2 cellular contexts compared by ENCODE assay signal in genomic region chr22:31911565-31912401, GRCh38.
TF ChIP-seq lines count a peak whose summit lies in the region.

No MANE protein-coding gene starts in this region.

TF ChIP-seq in IMR-90, 13 proteins besides CTCF, POLR2A, EP300 and RAD21:
- no peak for TF ChIP-seq CHD1 (IDR thresholded peaks at IDR 0.05; ENCODE audit: low read depth, low read length)
- TF ChIP-seq ELK1 (IDR thresholded peaks at IDR 0.05; ENCODE audit: borderline replicate concordance, low read depth, low read length) = no peak
- no peak for TF ChIP-seq MXI1 (IDR thresholded peaks at IDR 0.05; ENCODE audit: borderline replicate concordance, low read depth, low read length)
- no peak for TF ChIP-seq RCOR1 (IDR thresholded peaks at IDR 0.05; ENCODE audit: insufficient replicate concordance, low read length)
- no peak for TF ChIP-seq MAZ (IDR thresholded peaks at IDR 0.05; ENCODE audit: borderline replicate concordance, low read depth, low read length)
- no peak for TF ChIP-seq NFE2L2 (IDR thresholded peaks at IDR 0.05; ENCODE audit: low read depth, low read length)
- no peak for TF ChIP-seq RFX5 (IDR thresholded peaks at IDR 0.05; ENCODE audit: low read depth, low read length)
- no peak for TF ChIP-seq SMC3 (IDR thresholded peaks at IDR 0.05; ENCODE audit: low read depth, low read length)
- TF ChIP-seq MAFK (IDR thresholded peaks at IDR 0.05; ENCODE audit: low read depth, low read length) = no peak
- no peak for TF ChIP-seq CEBPB (IDR thresholded peaks at IDR 0.05; ENCODE audit: low read depth, low read length)
- no peak for TF ChIP-seq BHLHE40 (IDR thresholded peaks at IDR 0.05; ENCODE audit: low read depth, low read length)
- TF ChIP-seq FOS (IDR thresholded peaks at IDR 0.05; ENCODE audit: low read depth, low read length) = no peak
- TF ChIP-seq USF2 (IDR thresholded peaks at IDR 0.05; ENCODE audit: low read depth, low read length) = no peak

TF ChIP-seq in endothelial cell of umbilical vein, 7 proteins besides CTCF, POLR2A, EP300 and RAD21:
- TF ChIP-seq MAX (IDR thresholded peaks at IDR 0.05; ENCODE audit: insufficient read depth, insufficient read length) (no peak), FOS (IDR thresholded peaks at IDR 0.05; ENCODE audit: borderline replicate concordance, insufficient read depth, low read length) (no peak), GATA2 (IDR thresholded peaks at IDR 0.05; ENCODE audit: insufficient read depth, insufficient read length, low read depth, low read length) (no peak), MYC (IDR thresholded peaks at IDR 0.05; ENCODE audit: low read depth, low read length) (no peak), POLR2AphosphoS5 (IDR thresholded peaks at IDR 0.05; ENCODE audit: insufficient read depth, low read depth, low read length) (no peak), EZH2 (IDR thresholded peaks at IDR 0.05; ENCODE audit: borderline replicate concordance, low read depth, low read length, severe bottlenecking) (no peak), JUN (IDR thresholded peaks at IDR 0.05; ENCODE audit: borderline replicate concordance, insufficient read depth, insufficient read length, low read depth) (no peak)
